ENCODE assay signal across 1 cellular context in genomic region chr7:150313870-150314269, GRCh38.
TF ChIP-seq lines count a peak whose summit lies in the region.

No MANE protein-coding gene starts in this region.

TF ChIP-seq in K562, 482 proteins besides CTCF, POLR2A, EP300 and RAD21 (continued from another document):
- TF ChIP-seq ZNF121 (CRISPR knock-in tag; conservative IDR thresholded peaks at IDR 0.05) = no peak
- TF ChIP-seq ZFX (CRISPR knock-in tag; IDR thresholded peaks at IDR 0.05) = no peak
- no peak for TF ChIP-seq MBD1 (CRISPR knock-in tag; IDR thresholded peaks at IDR 0.05)
- TF ChIP-seq MTA1 (IDR thresholded peaks at IDR 0.05; ENCODE audit: borderline replicate concordance) = no peak
- no peak for TF ChIP-seq ZKSCAN3 (CRISPR knock-in tag; IDR thresholded peaks at IDR 0.05)
- no peak for TF ChIP-seq ZNF274 (IDR thresholded peaks at IDR 0.05; ENCODE audit: borderline replicate concordance, low read depth, low read length)
- TF ChIP-seq SRSF7 (optimal IDR thresholded peaks at IDR 0.05; ENCODE audit: low read depth, low read length) = no peak
- TF ChIP-seq ZZZ3 (IDR thresholded peaks at IDR 0.05) = no peak
- TF ChIP-seq ZNF263 (CRISPR knock-in tag; IDR thresholded peaks at IDR 0.05; ENCODE audit: borderline replicate concordance) = no peak
- TF ChIP-seq ELK1 (CRISPR knock-in tag; IDR thresholded peaks at IDR 0.05) = no peak
- no peak for TF ChIP-seq EZH2 (IDR thresholded peaks at IDR 0.05; ENCODE audit: borderline replicate concordance, low read depth, low read length)
- TF ChIP-seq CBX5 (IDR thresholded peaks at IDR 0.05; ENCODE audit: borderline replicate concordance, low read depth) = no peak
- TF ChIP-seq THRB (CRISPR knock-in tag; conservative IDR thresholded peaks at IDR 0.05) = no peak
